In the genomic region with DNA sequence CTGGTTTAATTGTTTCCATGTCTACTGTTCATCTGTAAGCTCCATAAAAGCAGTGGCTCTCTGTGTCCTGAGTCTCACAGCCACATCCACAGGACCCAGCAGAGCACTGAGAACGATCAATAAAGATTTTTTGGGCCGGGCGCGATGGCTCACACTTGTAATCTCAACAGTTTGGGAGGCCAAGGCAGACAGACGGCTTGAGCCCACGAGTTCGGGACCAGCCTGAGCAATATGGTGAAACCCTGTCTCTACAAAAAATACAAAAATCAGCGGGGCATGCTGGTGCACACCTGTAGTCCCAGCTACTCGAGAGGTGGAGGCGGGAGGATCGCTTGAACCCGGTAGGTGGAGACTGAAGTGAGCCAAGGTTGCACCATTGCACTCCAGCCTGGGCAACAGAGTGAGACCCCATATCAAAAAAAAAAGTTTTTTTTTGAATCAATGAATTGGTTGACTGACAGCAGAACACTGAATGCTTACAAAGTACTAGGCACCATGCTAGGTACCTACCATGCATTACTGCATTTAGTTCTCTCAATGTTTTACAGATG, we compare ENCODE assay signal across 21 cellular contexts. TPM values are rescaled to one million over a fixed set of nuclear protein-coding genes. Genes with fewer than 3 reads are reported as not detected.
A peak's percentile ranks its signal among the peaks of the same experiment; 100 is the strongest.
DNase-seq lines count a peak whose midpoint lies in the region; ATAC-seq, FAIRE-seq and TF ChIP-seq lines count a peak whose summit lies in the region.
"Had no signal": no experiment of that assay in that cellular context is flagged by ENCODE, and none has a peak within 500 bp of the region (broad histone marks: within the 10 kb centered on the region; RNA-seq: fewer than 3 reads in every experiment).

No MANE protein-coding gene starts in this region.

- H3K27ac ChIP-seq in K562 (ENCODE audit: extremely low read depth, low read depth, low read length) (no peak overlapping the region), sigmoid colon (no peak overlapping the region), tibial nerve (no peak overlapping the region)
- H3K27ac ChIP-seq: C4-2B had no signal

- 92% methylated on average over 12 of the region's 12 CpGs for WGBS in K562 (ENCODE audit: insufficient coverage, low coverage, missing lambda C conversion rate)
- WGBS in sigmoid colon, 2 donors: 97% methylated on average over 12 of the region's 12 CpGs
- 96 to 97% methylated on average over 12 of the region's 12 CpGs for WGBS in tibial nerve, 2 donors

- H3K9me1 ChIP-seq in K562 (ENCODE audit: control insufficient read depth, insufficient read depth, low read length): peaks cover 7% of the 10 kb centered on the region

- TF ChIP-seq CTCF in K562 (IDR thresholded peaks at IDR 0.05 in 2 of 3, conservative IDR thresholded peaks at IDR 0.05 in 1 of 3; ENCODE audit: insufficient read depth in 2 of 3, low read depth in 1 of 3, low read length in 3 of 3) (no peak), sigmoid colon (IDR thresholded peaks at IDR 0.05) (no peak), tibial nerve (IDR thresholded peaks at IDR 0.05) (no peak)

- H4K20me1 ChIP-seq in K562 (replicated peaks; ENCODE audit: control insufficient read depth, insufficient read depth, low read length): peaks cover 41% of the 10 kb centered on the region

- H3K9me3 ChIP-seq in K562 (replicated peaks; ENCODE audit: control insufficient read depth, insufficient read depth, low read depth, low read length) (no peaks in the 10 kb centered on the region), sigmoid colon (no peaks in the 10 kb centered on the region), tibial nerve (no peaks in the 10 kb centered on the region)
- H3K9me3 ChIP-seq: BE2C, Caco-2 had no signal

- no peak for FAIRE-seq in K562 (lab: Jason Lieb, UNC)
- FAIRE-seq: A204.1, D721Med, G401.6, GM12892, GM18507, HepG2 had no signal

- in situ Hi-C loops in K562 (cut with MboI): no loop called here

- TF ChIP-seq EP300 in K562 (IDR thresholded peaks at IDR 0.05; ENCODE audit: low read length) (no peak), sigmoid colon (IDR thresholded peaks at IDR 0.05) (no peak), tibial nerve (IDR thresholded peaks at IDR 0.05) (no peak)

- no TSS peak for BruUV-seq in K562 (replicated peaks; lab: Mats Ljungman, UMichigan)

- DNase-seq in K562 (ENCODE audit: extremely low read depth in 1 of 4, low spot score in 3 of 4) (no peak), mesenteric fat pad (ENCODE audit: low spot score) (peak; percentile 41), sigmoid colon (peak; percentile 26), SHP77 treated with DMSO at 0.1 percent for 48 hours (lab: John Stamatoyannopoulos, UW) (no peak), GM03348 (ENCODE audit: low spot score) (no peak), tibial nerve (ENCODE audit: low spot score in 2 of 2) (no peak), dermis blood vessel endothelial cell (no peak)
- DNase-seq: ACHN; BE2C; Caco-2; CD4-positive, alpha-beta T cell; H7 had no signal

- POLR2A ChIA-PET in K562 (lab: Yijun Ruan, JAX): interaction anchor here (0.6 to 1.7 kb wide), 4 partner anchors 10 to 417 kb away, joined by 3 to 5 read pairs (median 4); no protein-coding TSS in a partner anchor

- peaks cover 76% of the 10 kb centered on the region for H3K79me2 ChIP-seq in K562 (ENCODE audit: control insufficient read depth, insufficient read depth, low read length)

- H3K4me3 ChIP-seq in K562: no peak overlapping the region
- H3K4me3 ChIP-seq in sigmoid colon: no peak overlapping the region
- H3K4me3 ChIP-seq in tibial nerve: no peak overlapping the region
- H3K4me3 ChIP-seq: GM23338 had no signal

- no peak for ATAC-seq in K562
- ATAC-seq: GM23338, HCT116, HepG2 had no signal

- CTCF ChIA-PET in K562 (lab: Yijun Ruan, JAX; ENCODE audit: low intra/inter-chr PET ratio): no interaction called here

- no peak overlapping the region for H3K9ac ChIP-seq in K562 (ENCODE audit: insufficient read depth in 1 of 2, low read depth in 2 of 2, low read length in 2 of 2)

- no peaks in the 10 kb centered on the region for H3K27me3 ChIP-seq in K562 (ENCODE audit: control insufficient read depth in 2 of 2, insufficient read depth in 2 of 2, low read length in 2 of 2)
- no peaks in the 10 kb centered on the region for H3K27me3 ChIP-seq in sigmoid colon
- H3K27me3 ChIP-seq in tibial nerve: no peaks in the 10 kb centered on the region

- no peak for TF ChIP-seq RAD21 in K562 (CRISPR knock-in tag; conservative IDR thresholded peaks at IDR 0.05 in 1 of 2, IDR thresholded peaks at IDR 0.05 in 1 of 2)

- no peak overlapping the region for H3K4me2 ChIP-seq in K562 (ENCODE audit: insufficient read depth, low read length)
- H3K4me2 ChIP-seq: GM23338 had no signal

- H3K36me3 ChIP-seq in K562 (ENCODE audit: control insufficient read depth, insufficient read depth, low read length): no peaks in the 10 kb centered on the region
- H3K36me3 ChIP-seq in sigmoid colon: no peaks in the 10 kb centered on the region
- H3K36me3 ChIP-seq in tibial nerve: peaks cover 0 to 4% (median 0%) of the 10 kb centered on the region in 3 donors
- H3K36me3 ChIP-seq: BE2C had no signal

- TF ChIP-seq POLR2A in K562 (conservative IDR thresholded peaks at IDR 0.05): no peak
- TF ChIP-seq POLR2A in sigmoid colon (IDR thresholded peaks at IDR 0.05): no peak
- TF ChIP-seq POLR2A in tibial nerve (IDR thresholded peaks at IDR 0.05): no peak

- H3K4me1 ChIP-seq in K562 (replicated peaks in 1 of 2; ENCODE audit: control insufficient read depth in 2 of 2, insufficient read depth in 2 of 2, low read length in 2 of 2) (peaks cover 29 to 45% of the 10 kb centered on the region in 2 experiments), sigmoid colon (peaks cover 0 to 35% (median 11%) of the 10 kb centered on the region in 4 donors), tibial nerve (peaks cover 0 to 47% (median 5%) of the 10 kb centered on the region in 4 donors)
- H3K4me1 ChIP-seq: BE2C, Caco-2 had no signal

- no peak overlapping the region for H2AFZ ChIP-seq in K562 (ENCODE audit: low read depth, low read length)
- H2AFZ ChIP-seq: GM23338 had no signal

- intact Hi-C loops in K562 (cut with micrococcal nuclease) (no loop called here), sigmoid colon (cut with DNase I) (no loop called here)

TF ChIP-seq in K562, 482 proteins besides CTCF, POLR2A, EP300 and RAD21 (continues in another document):
- TF ChIP-seq ZNF121 (CRISPR knock-in tag; conservative IDR thresholded peaks at IDR 0.05) (peak; percentile 92), DNMT1 (IDR thresholded peaks at IDR 0.05) (no peak)

RNA-seq across cellular contexts. Expression of a gene that starts 4.5 kb away (rescaled TPM):
- total RNA-seq in K562 (2011; cell fraction: chromatin; rRNA removed; ENCODE audit: low replicate concordance): 240 and 339 TPM in 2 replicates
- total RNA-seq in K562 (2011; cell fraction: nucleolus; rRNA removed): 136 TPM in 2 replicates
- total RNA-seq in K562 (2011; cell fraction: nucleoplasm; rRNA removed): 241 and 294 TPM in 2 replicates
- total RNA-seq in K562 (2014; rRNA removed): 16.4 and 18.5 TPM in 2 replicates
- 26.3 and 28.1 TPM in 2 replicates for total RNA-seq in K562 (2014; rRNA removed; fragmentation: Illumina TruSeq; extraction: Trizol)
- 26.1 and 26.8 TPM in 2 replicates for total RNA-seq in K562 (2015; rRNA removed; fragmentation: Illumina TruSeq; extraction: Trizol)
- total RNA-seq in K562 (2021): 26.8 and 28.8 TPM in 2 replicates
- polyA plus RNA-seq in K562 (2011; rRNA removed): 59.1 and 72.5 TPM in 2 replicates
- polyA plus RNA-seq in K562 (2011; cell fraction: cytosol; rRNA removed): 29.7 and 73.8 TPM in 2 replicates
- polyA plus RNA-seq in K562 (2011; cell fraction: nucleus; rRNA removed): 141 and 221 TPM in 2 replicates
- 15.6 and 24.5 TPM in 2 replicates for polyA plus RNA-seq in K562 (2012)
- 28.6 and 31.2 TPM in 2 replicates for polyA plus RNA-seq in K562 (2014; fragmentation: Illumina TruSeq; extraction: Trizol)
- 10 to 100 TPM; 11.7 to 14.7 TPM for polyA plus RNA-seq in K562 (2014; fragmentation: Nextera tagmentation; extraction: Ambion mirVana)
- polyA plus RNA-seq in K562 (2014; rRNA removed): 26.0 and 28.8 TPM in 2 replicates
- 123 and 151 TPM in 2 replicates for polyA minus RNA-seq in K562 (2011; rRNA and poly(A)+ RNA removed)
- 22.1 and 24.2 TPM in 2 replicates for polyA minus RNA-seq in K562 (2011; cell fraction: cytosol; rRNA and poly(A)+ RNA removed)
- 72.0 and 137 TPM in 2 replicates for polyA minus RNA-seq in K562 (2011; cell fraction: nucleus; rRNA and poly(A)+ RNA removed)
- total RNA-seq in mesenteric fat pad: 45.6 TPM
- total RNA-seq in sigmoid colon: 100 to 1,000 TPM in 1 of 4 donors, 10 to 100 TPM in 3; 54.6 to 109 (median 67.0) TPM
- polyA plus RNA-seq in sigmoid colon: 10 to 100 TPM; 12.3 to 23.0 (median 13.8) TPM
- total RNA-seq in tibial nerve: 10 to 100 TPM; 39.5 to 69.9 (median 51.7) TPM
- total RNA-seq in dermis blood vessel endothelial cell: 55.3 and 83.0 TPM in 2 replicates

RNA-seq across cellular contexts. Expression of a gene that starts 10.0 kb away (rescaled TPM):
- not detected in 2 replicates for total RNA-seq in K562 (2011; cell fraction: chromatin; rRNA removed; ENCODE audit: low replicate concordance)
- not detected in 2 replicates for total RNA-seq in K562 (2011; cell fraction: nucleolus; rRNA removed)
- total RNA-seq in K562 (2011; cell fraction: nucleoplasm; rRNA removed): not detected in 2 replicates
- not detected in 2 replicates for total RNA-seq in K562 (2014; rRNA removed)
- not detected in 2 replicates for total RNA-seq in K562 (2014; rRNA removed; fragmentation: Illumina TruSeq; extraction: Trizol)
- not detected in 2 replicates for total RNA-seq in K562 (2015; rRNA removed; fragmentation: Illumina TruSeq; extraction: Trizol)
- total RNA-seq in K562 (2021): 0.31 TPM in 1 of 2 replicates, not detected in the other
- 0.14 TPM in 1 of 2 replicates, not detected in the other for polyA plus RNA-seq in K562 (2011; rRNA removed)
- polyA plus RNA-seq in K562 (2011; cell fraction: cytosol; rRNA removed): not detected in 2 replicates
- polyA plus RNA-seq in K562 (2011; cell fraction: nucleus; rRNA removed): not detected in 2 replicates
- polyA plus RNA-seq in K562 (2012): not detected in 2 replicates
- polyA plus RNA-seq in K562 (2014; fragmentation: Illumina TruSeq; extraction: Trizol): not detected in 2 replicates
- polyA plus RNA-seq in K562 (2014; fragmentation: Nextera tagmentation; extraction: Ambion mirVana): not detected
- polyA plus RNA-seq in K562 (2014; rRNA removed): not detected in 2 replicates
- polyA minus RNA-seq in K562 (2011; rRNA and poly(A)+ RNA removed): not detected in 2 replicates
- polyA minus RNA-seq in K562 (2011; cell fraction: cytosol; rRNA and poly(A)+ RNA removed): not detected in 2 replicates
- not detected in 2 replicates for polyA minus RNA-seq in K562 (2011; cell fraction: nucleus; rRNA and poly(A)+ RNA removed)
- total RNA-seq in mesenteric fat pad: not detected
- not detected for total RNA-seq in sigmoid colon
- 1 to 10 TPM; 1.8 to 8.2 (median 3.0) TPM for polyA plus RNA-seq in sigmoid colon
- total RNA-seq in tibial nerve: not detected
- total RNA-seq in dermis blood vessel endothelial cell: not detected in 2 replicates
- polyA plus RNA-seq: HepG2 had no signal

Comparison
In these comparisons a context has a peak if more than half of its experiments do, and no peak if none do; other contexts are left out.
1. DNase-seq: peak in mesenteric fat pad (single experiment) and sigmoid colon (single experiment); none in K562 (0 of 4), SHP77 treated with DMSO at 0.1 percent for 48 hours (single experiment), GM03348 (single experiment), tibial nerve (0 of 2) and dermis blood vessel endothelial cell (single experiment).